Comparison of ENCODE assay signal across 13 cellular contexts in genomic region chr1:212977781-212978645, GRCh38. TPM values are rescaled to one million over a fixed set of nuclear protein-coding genes. Genes with fewer than 3 reads are reported as not detected.
DNase-seq lines count a peak whose midpoint lies in the region; ATAC-seq and TF ChIP-seq lines count a peak whose summit lies in the region.
"Had no signal": no experiment of that assay in that cellular context is flagged by ENCODE, and none has a peak within 500 bp of the region (broad histone marks: within the 10 kb centered on the region; RNA-seq: fewer than 3 reads in every experiment).

No MANE protein-coding gene starts in this region.

- H3K36me3 Mint-ChIP-seq in activated CD8-positive, alpha-beta T cell treated with anti-CD3 and anti-CD28 coated beads for 36 hours (ENCODE audit: low read depth) = no peaks in the 10 kb centered on the region
- H3K36me3 Mint-ChIP-seq in activated CD8-positive, alpha-beta T cell treated with anti-CD3 and anti-CD28 coated beads, Interleukin-2, amount 10 ng/mL, durations not matched to agents 7 days and 5 days (ENCODE audit: low read depth) = no peaks in the 10 kb centered on the region
- no peaks in the 10 kb centered on the region for H3K36me3 Mint-ChIP-seq in osteocyte (ENCODE audit: unreplicated experiment)
- no peaks in the 10 kb centered on the region for H3K36me3 Mint-ChIP-seq in CD4-positive, alpha-beta T cell (ENCODE audit: low read depth)
- H3K36me3 Mint-ChIP-seq: activated naive CD8-positive, alpha-beta T cell had no signal

- H3K4me3 ChIP-seq in HUES64 (ENCODE audit: low read length) = no peak overlapping the region
- no peak overlapping the region for H3K4me3 ChIP-seq in breast epithelium
- H3K4me3 ChIP-seq: A549, transverse colon had no signal

- H3K27ac Mint-ChIP-seq in activated CD8-positive, alpha-beta T cell treated with anti-CD3 and anti-CD28 coated beads for 36 hours = no peak overlapping the region
- no peak overlapping the region for H3K27ac Mint-ChIP-seq in activated CD8-positive, alpha-beta T cell treated with anti-CD3 and anti-CD28 coated beads, Interleukin-2, amount 10 ng/mL, durations not matched to agents 7 days and 5 days
- H3K27ac Mint-ChIP-seq in osteocyte (ENCODE audit: unreplicated experiment) = no peak overlapping the region
- no peak overlapping the region for H3K27ac Mint-ChIP-seq in CD4-positive, alpha-beta T cell
- H3K27ac Mint-ChIP-seq: activated naive CD8-positive, alpha-beta T cell had no signal

- intact Hi-C loops in activated CD8-positive, alpha-beta T cell treated with anti-CD3 and anti-CD28 coated beads for 36 hours (cut with micrococcal nuclease) = no loop called here
- intact Hi-C loops in CD4-positive, alpha-beta T cell (cut with DNase I, micrococcal nuclease) = no loop called here
- intact Hi-C loops in breast epithelium (cut with DNase I; ENCODE audit: low total_unique reads) = no loop called here

- DNase-seq in activated CD8-positive, alpha-beta T cell treated with anti-CD3 and anti-CD28 coated beads for 36 hours = peak; percentile 24
- no peak for DNase-seq in activated CD8-positive, alpha-beta T cell treated with anti-CD3 and anti-CD28 coated beads, Interleukin-2, amount 10 ng/mL, durations not matched to agents 7 days and 5 days
- DNase-seq in osteocyte (ENCODE audit: extremely low spot score, unreplicated experiment) (peak; percentile 73), breast epithelium (ENCODE audit: low spot score in 2 of 2) (no peak), mucosa of gallbladder (ENCODE audit: low spot score) (no peak)
- DNase-seq in CD4-positive, alpha-beta T cell = no peak
- DNase-seq: NCI-H1694, transverse colon had no signal

- no peaks in the 10 kb centered on the region for H3K9me3 ChIP-seq in HUES64 (ENCODE audit: insufficient read depth, low read depth, low read length)
- H3K9me3 ChIP-seq in CD4-positive, alpha-beta T cell (ENCODE audit: control insufficient read depth, low read length) = no peaks in the 10 kb centered on the region
- no peaks in the 10 kb centered on the region for H3K9me3 ChIP-seq in breast epithelium
- H3K9me3 ChIP-seq: A549, transverse colon had no signal

- H3K9ac ChIP-seq in HUES64 (ENCODE audit: low read depth, low read length) = no peak overlapping the region

- no peaks in the 10 kb centered on the region for H3K27me3 ChIP-seq in HUES64 (ENCODE audit: insufficient read depth, low read length)
- no peaks in the 10 kb centered on the region for H3K27me3 ChIP-seq in CD4-positive, alpha-beta T cell (ENCODE audit: control insufficient read depth, insufficient read depth, low read length)
- H3K27me3 ChIP-seq in breast epithelium = no peaks in the 10 kb centered on the region
- H3K27me3 ChIP-seq: transverse colon had no signal

- no peaks in the 10 kb centered on the region for H3K27me3 Mint-ChIP-seq in activated CD8-positive, alpha-beta T cell treated with anti-CD3 and anti-CD28 coated beads for 36 hours
- no peaks in the 10 kb centered on the region for H3K27me3 Mint-ChIP-seq in activated CD8-positive, alpha-beta T cell treated with anti-CD3 and anti-CD28 coated beads, Interleukin-2, amount 10 ng/mL, durations not matched to agents 7 days and 5 days (ENCODE audit: low read depth)
- no peaks in the 10 kb centered on the region for H3K27me3 Mint-ChIP-seq in osteocyte (ENCODE audit: unreplicated experiment)
- H3K27me3 Mint-ChIP-seq in CD4-positive, alpha-beta T cell = peaks cover 4% of the 10 kb centered on the region
- H3K27me3 Mint-ChIP-seq: activated naive CD8-positive, alpha-beta T cell had no signal

- H3K4me3 Mint-ChIP-seq in activated CD8-positive, alpha-beta T cell treated with anti-CD3 and anti-CD28 coated beads for 36 hours = no peak overlapping the region
- no peak overlapping the region for H3K4me3 Mint-ChIP-seq in activated CD8-positive, alpha-beta T cell treated with anti-CD3 and anti-CD28 coated beads, Interleukin-2, amount 10 ng/mL, durations not matched to agents 7 days and 5 days
- no peak overlapping the region for H3K4me3 Mint-ChIP-seq in osteocyte (ENCODE audit: unreplicated experiment)
- H3K4me3 Mint-ChIP-seq in CD4-positive, alpha-beta T cell = no peak overlapping the region
- H3K4me3 Mint-ChIP-seq: activated naive CD8-positive, alpha-beta T cell had no signal

- POLR2A ChIA-PET in activated CD8-positive, alpha-beta T cell treated with anti-CD3 and anti-CD28 coated beads for 36 hours (lab: Charles Lee) = no interaction called here
- POLR2A ChIA-PET in activated CD8-positive, alpha-beta T cell treated with anti-CD3 and anti-CD28 coated beads, Interleukin-2, amount 10 ng/mL, durations not matched to agents 7 days and 5 days (lab: Charles Lee) = no interaction called here
- POLR2A ChIA-PET in CD4-positive, alpha-beta T cell (lab: Charles Lee) = no interaction called here

- H3K36me3 ChIP-seq in HUES64 (ENCODE audit: insufficient read depth, low read length) (peaks cover 100% of the 10 kb centered on the region), breast epithelium (no peaks in the 10 kb centered on the region)
- H3K36me3 ChIP-seq: transverse colon had no signal

- TF ChIP-seq CTCF in activated CD8-positive, alpha-beta T cell treated with anti-CD3 and anti-CD28 coated beads for 36 hours (IDR thresholded peaks at IDR 0.05) = no peak
- no peak for TF ChIP-seq CTCF in osteocyte (IDR thresholded peaks at IDR 0.05)
- TF ChIP-seq CTCF in CD4-positive, alpha-beta T cell (IDR thresholded peaks at IDR 0.05) = no peak
- TF ChIP-seq CTCF in breast epithelium (IDR thresholded peaks at IDR 0.05) = no peak

- peak overlapping the region; percentile 34; the same call in 1 of the 2 replicates for H3K27ac ChIP-seq in HUES64 (ENCODE audit: low read depth, low read length)
- H3K27ac ChIP-seq in CD4-positive, alpha-beta T cell (ENCODE audit: low read depth, low read length) = no peak overlapping the region
- no peak overlapping the region for H3K27ac ChIP-seq in breast epithelium
- H3K27ac ChIP-seq: A549, transverse colon had no signal

- H3K4me1 ChIP-seq in HUES64 (ENCODE audit: insufficient read depth, low read length) (peaks cover 27% of the 10 kb centered on the region), breast epithelium (no peaks in the 10 kb centered on the region)

- no peak for TF ChIP-seq POLR2A in breast epithelium (IDR thresholded peaks at IDR 0.05)

- 88% methylated on average over 13 of the region's 16 CpGs for WGBS in HUES64

- no peaks in the 10 kb centered on the region for H3K9me3 Mint-ChIP-seq in activated CD8-positive, alpha-beta T cell treated with anti-CD3 and anti-CD28 coated beads for 36 hours
- H3K9me3 Mint-ChIP-seq in activated CD8-positive, alpha-beta T cell treated with anti-CD3 and anti-CD28 coated beads, Interleukin-2, amount 10 ng/mL, durations not matched to agents 7 days and 5 days (ENCODE audit: insufficient read depth) = no peaks in the 10 kb centered on the region
- H3K9me3 Mint-ChIP-seq in osteocyte (ENCODE audit: unreplicated experiment) = no peaks in the 10 kb centered on the region
- H3K9me3 Mint-ChIP-seq in CD4-positive, alpha-beta T cell = no peaks in the 10 kb centered on the region

- CTCF ChIA-PET in activated CD8-positive, alpha-beta T cell treated with anti-CD3 and anti-CD28 coated beads for 36 hours (lab: Charles Lee) = interaction anchor here (0.9 kb wide), 1 partner anchor 10 kb away, joined by 5 read pairs; no protein-coding TSS in a partner anchor
- CTCF ChIA-PET in activated CD8-positive, alpha-beta T cell treated with anti-CD3 and anti-CD28 coated beads, Interleukin-2, amount 10 ng/mL, durations not matched to agents 7 days and 5 days (lab: Charles Lee) = no interaction called here
- CTCF ChIA-PET in CD4-positive, alpha-beta T cell (lab: Charles Lee) = no interaction called here

- H3K4me1 Mint-ChIP-seq in activated CD8-positive, alpha-beta T cell treated with anti-CD3 and anti-CD28 coated beads for 36 hours (ENCODE audit: low read depth) = peaks cover 13% of the 10 kb centered on the region
- peaks cover 12% of the 10 kb centered on the region for H3K4me1 Mint-ChIP-seq in activated CD8-positive, alpha-beta T cell treated with anti-CD3 and anti-CD28 coated beads, Interleukin-2, amount 10 ng/mL, durations not matched to agents 7 days and 5 days (ENCODE audit: low read depth)
- H3K4me1 Mint-ChIP-seq in osteocyte (ENCODE audit: unreplicated experiment) = peaks cover 4% of the 10 kb centered on the region
- peaks cover 5% of the 10 kb centered on the region for H3K4me1 Mint-ChIP-seq in CD4-positive, alpha-beta T cell (ENCODE audit: low read depth)

- peak; percentile 8 for ATAC-seq in activated CD8-positive, alpha-beta T cell treated with anti-CD3 and anti-CD28 coated beads for 36 hours
- no peak for ATAC-seq in activated CD8-positive, alpha-beta T cell treated with anti-CD3 and anti-CD28 coated beads, Interleukin-2, amount 10 ng/mL, durations not matched to agents 7 days and 5 days
- peak; percentile 26 for ATAC-seq in GM21786 (IDR thresholded peaks at IDR 0.05; ENCODE audit: unreplicated experiment)
- ATAC-seq in CD4-positive, alpha-beta T cell (ENCODE audit: poor library complexity) = no peak
- ATAC-seq: A549, sciatic nerve had no signal

RNA-seq across cellular contexts. Expression of gene VASH2, which starts 27.7 kb away (rescaled TPM):
- under 1 TPM; 0.11 to 0.25 TPM for total RNA-seq in activated CD8-positive, alpha-beta T cell treated with anti-CD3 and anti-CD28 coated beads for 36 hours
- under 1 TPM; 0.16 to 0.21 TPM for total RNA-seq in activated CD8-positive, alpha-beta T cell treated with anti-CD3 and anti-CD28 coated beads, Interleukin-2, amount 10 ng/mL, durations not matched to agents 7 days and 5 days
- polyA plus RNA-seq in HUES64 (2013, experiment 1 of 2) = 79.9 TPM
- 70.5 TPM for polyA plus RNA-seq in HUES64 (2013, experiment 2 of 2)
- 3.3 and 3.7 TPM in 2 replicates for total RNA-seq in osteocyte
- total RNA-seq in CD4-positive, alpha-beta T cell = under 1 TPM; 0.11 to 0.17 TPM
- 1 to 10 TPM; 2.3 to 4.0 (median 2.9) TPM for total RNA-seq in breast epithelium
- total RNA-seq in mucosa of gallbladder = 0.92 TPM

RNA-seq across cellular contexts. Expression of gene ANGEL2, which starts 37.7 kb away (rescaled TPM):
- 10 to 100 TPM; 41.1 to 44.2 TPM for total RNA-seq in activated CD8-positive, alpha-beta T cell treated with anti-CD3 and anti-CD28 coated beads for 36 hours
- 10 to 100 TPM; 39.6 to 41.5 TPM for total RNA-seq in activated CD8-positive, alpha-beta T cell treated with anti-CD3 and anti-CD28 coated beads, Interleukin-2, amount 10 ng/mL, durations not matched to agents 7 days and 5 days
- polyA plus RNA-seq in HUES64 (2013, experiment 1 of 2) = 28.3 TPM
- 21.7 TPM for polyA plus RNA-seq in HUES64 (2013, experiment 2 of 2)
- total RNA-seq in osteocyte = 30.5 and 34.7 TPM in 2 replicates
- 10 to 100 TPM; 53.0 to 56.2 TPM for total RNA-seq in CD4-positive, alpha-beta T cell
- total RNA-seq in breast epithelium = 10 to 100 TPM; 60.5 to 84.0 (median 72.4) TPM
- 30.0 TPM for total RNA-seq in mucosa of gallbladder

Comparison
In these comparisons a context has a peak if more than half of its experiments do, and no peak if none do; other contexts are left out.
1. ATAC-seq: peak in activated CD8-positive, alpha-beta T cell treated with anti-CD3 and anti-CD28 coated beads for 36 hours (single experiment) and GM21786 (single experiment); none in activated CD8-positive, alpha-beta T cell treated with anti-CD3 and anti-CD28 coated beads, Interleukin-2, amount 10 ng/mL, durations not matched to agents 7 days and 5 days (single experiment) and CD4-positive, alpha-beta T cell (single experiment).
2. DNase-seq: peak in activated CD8-positive, alpha-beta T cell treated with anti-CD3 and anti-CD28 coated beads for 36 hours (single experiment) and osteocyte (single experiment); none in activated CD8-positive, alpha-beta T cell treated with anti-CD3 and anti-CD28 coated beads, Interleukin-2, amount 10 ng/mL, durations not matched to agents 7 days and 5 days (single experiment), CD4-positive, alpha-beta T cell (0 of 10), breast epithelium (0 of 2) and mucosa of gallbladder (single experiment).